In the genomic region with DNA sequence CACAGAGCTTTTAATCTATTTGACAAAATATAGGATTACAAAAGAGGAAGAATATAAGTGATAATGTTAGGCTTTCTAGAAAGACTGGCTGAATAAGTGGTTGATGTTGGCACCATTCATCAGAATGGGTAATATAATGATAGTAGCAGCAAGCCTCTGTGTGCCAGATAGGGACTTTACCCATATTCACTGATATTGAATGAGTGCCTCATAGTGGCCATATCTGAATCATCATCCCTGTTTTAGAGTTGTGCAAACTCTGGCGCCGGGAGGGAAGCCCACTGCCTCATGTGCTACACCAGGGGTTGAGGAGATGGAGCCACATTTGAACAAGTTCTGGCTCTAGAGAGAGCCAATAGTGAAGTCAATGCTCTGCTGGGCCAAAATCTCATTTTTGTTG, we compare ENCODE assay signal across 31 cellular contexts.
"Had no signal": no experiment of that assay in that cellular context is flagged by ENCODE, and none has a peak within 500 bp of the region (broad histone marks: within the 10 kb centered on the region; RNA-seq: fewer than 3 reads in every experiment).

No MANE protein-coding gene starts in this region.

- H3K27me3 ChIP-seq: ascending aorta, breast epithelium, cardiac muscle cell, esophagus muscularis mucosa, foreskin keratinocyte, gastrocnemius medialis, heart left ventricle had no signal

- H3K27ac Mint-ChIP-seq: activated CD4-positive, alpha-beta memory T cell treated with anti-CD3 and anti-CD28 coated beads for 36 hours; activated CD4-positive, alpha-beta T cell treated with anti-CD3 and anti-CD28 coated beads for 36 hours; activated CD4-positive, alpha-beta T cell treated with anti-CD3 and anti-CD28 coated beads, Interleukin-2, amount 10 ng/mL, durations not matched to agents 24 days and 14 days; activated naive CD4-positive, alpha-beta T cell treated with anti-CD3 and anti-CD28 coated beads, Interleukin-2, amount 10 ng/mL, durations not matched to agents 7 days and 5 days; activated naive CD4-positive, alpha-beta T cell treated with anti-CD3 and anti-CD28 coated beads, Interleukin-2, amount 50 U/mL, for 72 hours; activated naive CD8-positive, alpha-beta T cell treated with anti-CD3 and anti-CD28 coated beads, Interleukin-2, amount 10 ng/mL, durations not matched to agents 7 days and 5 days; activated T-cell treated with anti-CD3 and anti-CD28 coated beads, Interleukin-2, amount 50 U/mL, for 24 hours; activated T-cell treated with anti-CD3 and anti-CD28 coated beads, Interleukin-2, amount 50 U/mL, for 72 hours; brain; dendritic cell treated with granulocyte-macrophage colony-stimulating factor and Interleukin-4, amounts not matched to agents 40 ng/mL and 50 ng/mL, for 4 days; endodermal cell had no signal

- ATAC-seq: activated CD4-positive, alpha-beta T cell treated with anti-CD3 and anti-CD28 coated beads for 36 hours; activated T-cell treated with anti-CD3 and anti-CD28 coated beads, Interleukin-2, amount 50 U/mL, for 72 hours; foreskin keratinocyte; gastrocnemius medialis; heart left ventricle had no signal

- H3K4me1 Mint-ChIP-seq: activated CD4-positive, alpha-beta T cell treated with anti-CD3 and anti-CD28 coated beads, Interleukin-2, amount 10 ng/mL, durations not matched to agents 24 days and 14 days; activated naive CD4-positive, alpha-beta T cell treated with anti-CD3 and anti-CD28 coated beads, Interleukin-2, amount 10 ng/mL, durations not matched to agents 7 days and 5 days had no signal

- DNase-seq: activated CD4-positive, alpha-beta memory T cell treated with anti-CD3 and anti-CD28 coated beads for 36 hours; activated CD4-positive, alpha-beta T cell treated with anti-CD3 and anti-CD28 coated beads for 36 hours; activated CD4-positive, alpha-beta T cell treated with anti-CD3 and anti-CD28 coated beads, Interleukin-2, amount 10 ng/mL, durations not matched to agents 24 days and 14 days; activated CD4-positive, CD25-positive, alpha-beta regulatory T cell; activated CD4-positive, CD25-positive, alpha-beta regulatory T cell treated with anti-CD3 and anti-CD28 coated beads, Interleukin-2, amount 50 U/mL, for 72 hours; activated CD8-positive, alpha-beta memory T cell treated with anti-CD3 and anti-CD28 coated beads, Interleukin-2, amount 50 U/mL, for 48 hours; activated gamma-delta T cell; activated naive CD4-positive, alpha-beta T cell; activated naive CD4-positive, alpha-beta T cell treated with anti-CD3 and anti-CD28 coated beads, Interleukin-2, amount 10 ng/mL, durations not matched to agents 7 days and 5 days; activated naive CD8-positive, alpha-beta T cell treated with anti-CD3 and anti-CD28 coated beads, Interleukin-2, amount 10 ng/mL, durations not matched to agents 7 days and 5 days; activated T-cell treated with anti-CD3 and anti-CD28 coated beads for 4 hours; activated T-cell treated with anti-CD3 and anti-CD28 coated beads, Interleukin-2, amount 50 U/mL, for 24 hours; activated T-cell treated with anti-CD3 and anti-CD28 coated beads, Interleukin-2, amount 50 U/mL, for 72 hours; dorsolateral prefrontal cortex; effector memory CD4-positive, alpha-beta T cell; endodermal cell; erythroblast; foreskin keratinocyte; gastrocnemius medialis; glutamatergic neuron; heart left ventricle; T-helper 2 cell had no signal

- H3K4me1 ChIP-seq: ascending aorta, breast epithelium, esophagus muscularis mucosa, foreskin keratinocyte, gastrocnemius medialis, heart left ventricle had no signal

- H3K27me3 Mint-ChIP-seq: activated T-cell treated with anti-CD3 and anti-CD28 coated beads, Interleukin-2, amount 50 U/mL, for 24 hours; brain; central memory CD8-positive, alpha-beta T cell; dendritic cell treated with granulocyte-macrophage colony-stimulating factor and Interleukin-4, amounts not matched to agents 40 ng/mL and 50 ng/mL, for 4 days had no signal

- H3K36me3 ChIP-seq: ascending aorta, breast epithelium, cardiac muscle cell, esophagus muscularis mucosa, gastrocnemius medialis, heart left ventricle had no signal

- H3K9me3 ChIP-seq: ascending aorta, breast epithelium, esophagus muscularis mucosa, gastrocnemius medialis, heart left ventricle had no signal

- H3K4me3 Mint-ChIP-seq: activated CD4-positive, alpha-beta memory T cell treated with anti-CD3 and anti-CD28 coated beads for 36 hours; activated CD4-positive, alpha-beta T cell treated with anti-CD3 and anti-CD28 coated beads for 36 hours; activated CD4-positive, alpha-beta T cell treated with anti-CD3 and anti-CD28 coated beads, Interleukin-2, amount 10 ng/mL, durations not matched to agents 24 days and 14 days; activated naive CD4-positive, alpha-beta T cell treated with anti-CD3 and anti-CD28 coated beads, Interleukin-2, amount 10 ng/mL, durations not matched to agents 7 days and 5 days; activated naive CD8-positive, alpha-beta T cell treated with anti-CD3 and anti-CD28 coated beads, Interleukin-2, amount 10 ng/mL, durations not matched to agents 7 days and 5 days; activated T-cell treated with anti-CD3 and anti-CD28 coated beads, Interleukin-2, amount 50 U/mL, for 24 hours; activated T-cell treated with anti-CD3 and anti-CD28 coated beads, Interleukin-2, amount 50 U/mL, for 72 hours; brain; central memory CD8-positive, alpha-beta T cell; dendritic cell treated with granulocyte-macrophage colony-stimulating factor and Interleukin-4, amounts not matched to agents 40 ng/mL and 50 ng/mL, for 4 days; endodermal cell had no signal

- H3K9me3 Mint-ChIP-seq: activated CD4-positive, alpha-beta memory T cell treated with anti-CD3 and anti-CD28 coated beads for 36 hours; activated naive CD4-positive, alpha-beta T cell treated with anti-CD3 and anti-CD28 coated beads, Interleukin-2, amount 10 ng/mL, durations not matched to agents 7 days and 5 days; activated naive CD4-positive, alpha-beta T cell treated with anti-CD3 and anti-CD28 coated beads, Interleukin-2, amount 50 U/mL, for 72 hours; activated T-cell treated with anti-CD3 and anti-CD28 coated beads, Interleukin-2, amount 50 U/mL, for 24 hours; central memory CD8-positive, alpha-beta T cell; endodermal cell had no signal

- H3K4me3 ChIP-seq: ascending aorta, breast epithelium, cardiac muscle cell, coronary artery, dorsolateral prefrontal cortex, esophagus muscularis mucosa, gastrocnemius medialis, heart left ventricle had no signal

- H3K36me3 Mint-ChIP-seq: activated CD4-positive, alpha-beta memory T cell treated with anti-CD3 and anti-CD28 coated beads for 36 hours; activated naive CD4-positive, alpha-beta T cell treated with anti-CD3 and anti-CD28 coated beads, Interleukin-2, amount 10 ng/mL, durations not matched to agents 7 days and 5 days; activated naive CD4-positive, alpha-beta T cell treated with anti-CD3 and anti-CD28 coated beads, Interleukin-2, amount 50 U/mL, for 72 hours; brain had no signal
